ENCODE assay signal across 8 cellular contexts in the genomic region with DNA sequence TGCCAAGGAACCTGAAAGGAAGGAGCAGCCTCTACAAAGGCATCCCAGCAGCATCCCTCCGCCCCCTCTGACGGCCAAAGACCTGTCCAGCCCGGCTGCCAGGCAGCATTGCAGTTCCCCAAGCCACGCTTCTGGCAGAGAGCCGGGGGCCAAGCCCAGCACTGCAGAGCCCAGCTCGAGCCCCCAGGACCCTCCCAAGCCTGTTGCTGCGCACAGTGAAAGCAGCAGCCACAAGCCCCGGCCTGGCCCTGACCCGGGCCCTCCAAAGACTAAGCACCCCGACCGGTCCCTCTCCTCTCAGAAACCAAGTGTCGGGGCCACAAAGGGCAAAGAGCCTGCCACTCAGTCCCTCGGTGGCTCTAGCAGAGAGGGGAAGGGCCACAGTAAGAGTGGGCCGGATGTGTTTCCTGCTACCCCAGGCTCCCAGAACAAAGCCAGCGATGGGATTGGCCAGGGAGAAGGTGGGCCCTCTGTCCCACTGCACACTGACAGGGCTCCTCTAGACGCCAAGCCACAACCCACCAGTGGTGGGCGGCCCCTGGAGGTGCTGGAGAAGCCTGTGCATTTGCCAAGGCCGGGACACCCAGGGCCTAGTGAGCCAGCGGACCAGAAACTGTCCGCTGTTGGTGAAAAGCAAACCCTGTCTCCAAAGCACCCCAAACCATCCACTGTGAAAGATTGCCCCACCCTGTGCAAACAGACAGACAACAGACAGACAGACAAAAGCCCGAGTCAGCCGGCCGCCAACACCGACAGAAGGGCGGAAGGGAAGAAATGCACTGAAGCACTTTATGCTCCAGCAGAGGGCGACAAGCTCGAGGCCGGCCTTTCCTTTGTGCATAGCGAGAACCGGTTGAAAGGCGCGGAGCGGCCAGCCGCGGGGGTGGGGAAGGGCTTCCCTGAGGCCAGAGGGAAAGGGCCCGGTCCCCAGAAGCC. TPM values are rescaled to one million over a fixed set of nuclear protein-coding genes. Genes with fewer than 3 reads are reported as not detected.
DNase-seq lines count a peak whose midpoint lies in the region; ATAC-seq and TF ChIP-seq lines count a peak whose summit lies in the region.

No MANE protein-coding gene starts in this region.

- H4K20me1 ChIP-seq in SU-DHL-6 (ENCODE audit: low read depth, low read length) = no peaks in the 10 kb centered on the region

- H3K36me3 ChIP-seq in SU-DHL-6 (ENCODE audit: low read length) = no peaks in the 10 kb centered on the region

- H3F3A ChIP-seq in SU-DHL-6 (ENCODE audit: insufficient read depth) = peaks cover 4% of the 10 kb centered on the region; the same call in 1 of the 2 replicates

- H3K27ac ChIP-seq in SU-DHL-6 (ENCODE audit: low read depth, low read length) (peak overlapping the region; percentile 44; the same call in 1 of the 2 replicates), right cardiac atrium (ENCODE audit: low read length) (peak overlapping the region; percentile 68)

- intact Hi-C loops in right cardiac atrium (cut with DNase I) = loop anchor here in 2 of 4 donors (2.0 to 5.0 kb wide), 2 partner anchors 41 to 42 kb away; no protein-coding TSS in a partner anchor

- peak overlapping the region; percentile 56 for H3K9ac ChIP-seq in SU-DHL-6 (ENCODE audit: low read length)

- peak overlapping the region; percentile 59 for H3K4me2 ChIP-seq in SU-DHL-6 (ENCODE audit: low read depth, low read length, poor library complexity, severe bottlenecking)

- H3K4me1 ChIP-seq in right cardiac atrium (ENCODE audit: control insufficient read depth, insufficient read depth, low read length) = no peaks in the 10 kb centered on the region

- peak overlapping the region; percentile 97 for H2AFZ ChIP-seq in SU-DHL-6 (ENCODE audit: low read depth, low read length, severe bottlenecking)

- H3K4me3 ChIP-seq in SU-DHL-6 (ENCODE audit: insufficient read depth, low read length, poor library complexity, severe bottlenecking) (peak overlapping the region; percentile 33), right cardiac atrium (ENCODE audit: low read length) (no peak overlapping the region)

- H3K9me2 ChIP-seq in SU-DHL-6 (replicated peaks; ENCODE audit: insufficient read depth, low read length) = no peaks in the 10 kb centered on the region

- H3K9me3 ChIP-seq in SU-DHL-6 (ENCODE audit: insufficient read depth, low read length) (no peaks in the 10 kb centered on the region), right cardiac atrium (ENCODE audit: control insufficient read depth, low read length) (no peaks in the 10 kb centered on the region)

- DNase-seq in amniotic epithelial cell (ENCODE audit: low read depth) (peak; percentile 76), right cardiac atrium (peak; percentile 92 to 96 (median 95)), putamen (ENCODE audit: low spot score) (peak; percentile 74), ureter (ENCODE audit: low spot score) (peak; percentile 91), DMS114 treated with DMSO at 0.1 percent for 48 hours (lab: John Stamatoyannopoulos, UW; ENCODE audit: unreplicated experiment) (no peak)

- WGBS in right cardiac atrium = 41% methylated on average over 36 of the region's 36 CpGs

- ATAC-seq in GM18519 (IDR thresholded peaks at IDR 0.05; ENCODE audit: low FRiP score, unreplicated experiment) (peak; percentile 61), HG03064 (IDR thresholded peaks at IDR 0.05; ENCODE audit: low read depth, unreplicated experiment) (peak; percentile 83), right cardiac atrium (peak; percentile 87 to 90)

- H3K27me3 ChIP-seq in SU-DHL-6 (ENCODE audit: low read length) = no peaks in the 10 kb centered on the region
- no peaks in the 10 kb centered on the region for H3K27me3 ChIP-seq in right cardiac atrium (ENCODE audit: control insufficient read depth, insufficient read depth)

- peak; percentile 67 for TF ChIP-seq CTCF in SU-DHL-6 (IDR thresholded peaks at IDR 0.05; ENCODE audit: insufficient read depth, low read length, poor library complexity, severe bottlenecking)

- no peaks in the 10 kb centered on the region for H3K79me2 ChIP-seq in SU-DHL-6 (ENCODE audit: insufficient read depth, low read length)

RNA-seq across cellular contexts. Expression of gene CD180, which starts 30.8 kb away (rescaled TPM):
- 1 to 10 TPM in 2 of 4 donors, under 1 TPM in 2; 0.48 to 1.4 (median 0.88) TPM for total RNA-seq in right cardiac atrium
- 0.11 TPM for polyA plus RNA-seq in right cardiac atrium
- total RNA-seq in ureter = 2.1 TPM
